In the genomic region with DNA sequence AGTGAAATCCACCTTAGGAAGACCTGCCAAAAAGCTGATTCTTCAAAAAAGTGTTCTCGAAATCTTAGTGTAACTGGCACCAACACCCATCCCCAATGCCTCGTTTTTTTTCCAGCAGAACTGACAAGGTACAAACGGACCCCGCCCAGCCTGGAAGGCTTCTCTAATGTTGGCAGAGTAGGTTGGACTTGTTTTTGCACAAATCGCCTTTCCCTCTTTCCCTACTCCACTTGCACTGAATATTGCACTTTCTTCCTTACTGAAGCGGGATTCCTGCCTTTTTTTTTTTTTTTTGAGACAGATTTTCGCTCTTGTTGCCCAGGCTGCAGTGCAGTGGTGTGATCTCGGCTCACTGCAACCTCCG, we compare ENCODE assay signal across 8 cellular contexts. TPM values are rescaled to one million over a fixed set of nuclear protein-coding genes. Genes with fewer than 3 reads are reported as not detected.
DNase-seq lines count a peak whose midpoint lies in the region; ATAC-seq and TF ChIP-seq lines count a peak whose summit lies in the region.

No MANE protein-coding gene starts in this region.

- WGBS in mesodermal cell (ENCODE audit: insufficient coverage in 2 of 2), 2 experiments, result 19 to 23% methylated on average over 5 of the region's 9 CpGs
- WGBS in urinary bladder, result 8% methylated on average over 9 of the region's 9 CpGs

- no peak for TF ChIP-seq CTCF in BE2C (IDR thresholded peaks at IDR 0.05; ENCODE audit: low read depth, low read length)

- H3K27ac ChIP-seq in mesodermal cell (ENCODE audit: low read depth, low read length, severe bottlenecking) (peak overlapping the region; percentile 94), urinary bladder (ENCODE audit: low read depth) (no peak overlapping the region)

- peak overlapping the region; percentile 98 for H3K4me3 ChIP-seq in BE2C (ENCODE audit: low read depth, low read length)
- peak overlapping the region; percentile 72 for H3K4me3 ChIP-seq in mesodermal cell (ENCODE audit: extremely low read depth, insufficient read depth, low read length, poor library complexity, severe bottlenecking)
- peak overlapping the region; percentile 73 for H3K4me3 ChIP-seq in urinary bladder (ENCODE audit: low read depth, low read length)

- no peaks in the 10 kb centered on the region; the same call in 1 of the 2 replicates for H3K36me3 ChIP-seq in BE2C
- peaks cover 9% of the 10 kb centered on the region for H3K36me3 ChIP-seq in mesodermal cell (ENCODE audit: control insufficient read depth, insufficient read depth, low read length)
- peaks cover under 1% of the 10 kb centered on the region for H3K36me3 ChIP-seq in urinary bladder (ENCODE audit: insufficient read depth)

- no peak for DNase-seq in BE2C
- peak; percentile 39 for DNase-seq in RPMI7951 (ENCODE audit: low read depth)
- peak in 1 of 3 experiments; percentile 3 for DNase-seq in effector memory CD8-positive, alpha-beta T cell
- DNase-seq in epidermal melanocyte (ENCODE audit: insufficient read length, low spot score), result no peak

- H3K27me3 Mint-ChIP-seq in effector memory CD8-positive, alpha-beta T cell, result no peaks in the 10 kb centered on the region

- peaks cover 20% of the 10 kb centered on the region for H3K36me3 Mint-ChIP-seq in effector memory CD8-positive, alpha-beta T cell (ENCODE audit: insufficient read depth)

- peaks cover 4% of the 10 kb centered on the region for H3K4me1 ChIP-seq in BE2C
- peaks cover 8% of the 10 kb centered on the region for H3K4me1 ChIP-seq in mesodermal cell (ENCODE audit: control insufficient read depth, insufficient read depth, low read length, poor library complexity, severe bottlenecking)
- peaks cover 1% of the 10 kb centered on the region for H3K4me1 ChIP-seq in urinary bladder (ENCODE audit: insufficient read depth)

- H3K9me3 ChIP-seq in BE2C (no peaks in the 10 kb centered on the region), mesodermal cell (ENCODE audit: control insufficient read depth, low read length) (no peaks in the 10 kb centered on the region)

- peak; percentile 40 for ATAC-seq in GM19395 (IDR thresholded peaks at IDR 0.05; ENCODE audit: unreplicated experiment)
- ATAC-seq in effector memory CD8-positive, alpha-beta T cell (replicated peaks), result no peak
- ATAC-seq in GM18519 (IDR thresholded peaks at IDR 0.05; ENCODE audit: low FRiP score, unreplicated experiment), result no peak

- no peaks in the 10 kb centered on the region for H3K27me3 ChIP-seq in BE2C

- peaks cover 14 to 28% of the 10 kb centered on the region in 2 donors for H3K4me1 Mint-ChIP-seq in effector memory CD8-positive, alpha-beta T cell (ENCODE audit: low read depth in 2 of 2)

- H3K27ac Mint-ChIP-seq in effector memory CD8-positive, alpha-beta T cell, result peak overlapping the region; percentile 98 to 99

- peak overlapping the region; percentile 95 to 99 for H3K4me3 Mint-ChIP-seq in effector memory CD8-positive, alpha-beta T cell

- H3K9me3 Mint-ChIP-seq in effector memory CD8-positive, alpha-beta T cell, result no peaks in the 10 kb centered on the region

RNA-seq across cellular contexts. Expression of a gene that starts 0.5 kb away (rescaled TPM):
- 107 TPM for polyA plus RNA-seq in BE2C (2012; ENCODE audit: insufficient read depth, insufficient read length, low read depth)
- total RNA-seq in RPMI7951 (2014; rRNA removed; shearing (Covaris generic)), result 125 and 143 TPM in 2 replicates
- 135 TPM for polyA plus RNA-seq in mesodermal cell (2013, experiment 1 of 2)
- 122 TPM for polyA plus RNA-seq in mesodermal cell (2013, experiment 2 of 2)
- 49.1 TPM for total RNA-seq in urinary bladder
- polyA plus RNA-seq in urinary bladder, result 98.1 TPM

RNA-seq across cellular contexts. Expression of a gene that starts 29.0 kb away (rescaled TPM):
- polyA plus RNA-seq in BE2C (2012; ENCODE audit: insufficient read depth, insufficient read length, low read depth), result 39.8 TPM
- 15.4 and 17.3 TPM in 2 replicates for total RNA-seq in RPMI7951 (2014; rRNA removed; shearing (Covaris generic))
- 14.3 TPM for polyA plus RNA-seq in mesodermal cell (2013, experiment 1 of 2)
- polyA plus RNA-seq in mesodermal cell (2013, experiment 2 of 2), result 15.1 TPM
- total RNA-seq in urinary bladder, result 21.5 TPM
- 9.5 TPM for polyA plus RNA-seq in urinary bladder

RNA-seq across cellular contexts. Expression of a gene that starts 34.4 kb away (rescaled TPM):
- 44.3 TPM for polyA plus RNA-seq in BE2C (2012; ENCODE audit: insufficient read depth, insufficient read length, low read depth)
- 39.4 and 43.5 TPM in 2 replicates for total RNA-seq in RPMI7951 (2014; rRNA removed; shearing (Covaris generic))
- 55.9 TPM for polyA plus RNA-seq in mesodermal cell (2013, experiment 1 of 2)
- polyA plus RNA-seq in mesodermal cell (2013, experiment 2 of 2), result 46.9 TPM
- total RNA-seq in urinary bladder, result 85.2 TPM
- polyA plus RNA-seq in urinary bladder, result 14.7 TPM
